1 cellular context compared by ENCODE assay signal in the genomic region with DNA sequence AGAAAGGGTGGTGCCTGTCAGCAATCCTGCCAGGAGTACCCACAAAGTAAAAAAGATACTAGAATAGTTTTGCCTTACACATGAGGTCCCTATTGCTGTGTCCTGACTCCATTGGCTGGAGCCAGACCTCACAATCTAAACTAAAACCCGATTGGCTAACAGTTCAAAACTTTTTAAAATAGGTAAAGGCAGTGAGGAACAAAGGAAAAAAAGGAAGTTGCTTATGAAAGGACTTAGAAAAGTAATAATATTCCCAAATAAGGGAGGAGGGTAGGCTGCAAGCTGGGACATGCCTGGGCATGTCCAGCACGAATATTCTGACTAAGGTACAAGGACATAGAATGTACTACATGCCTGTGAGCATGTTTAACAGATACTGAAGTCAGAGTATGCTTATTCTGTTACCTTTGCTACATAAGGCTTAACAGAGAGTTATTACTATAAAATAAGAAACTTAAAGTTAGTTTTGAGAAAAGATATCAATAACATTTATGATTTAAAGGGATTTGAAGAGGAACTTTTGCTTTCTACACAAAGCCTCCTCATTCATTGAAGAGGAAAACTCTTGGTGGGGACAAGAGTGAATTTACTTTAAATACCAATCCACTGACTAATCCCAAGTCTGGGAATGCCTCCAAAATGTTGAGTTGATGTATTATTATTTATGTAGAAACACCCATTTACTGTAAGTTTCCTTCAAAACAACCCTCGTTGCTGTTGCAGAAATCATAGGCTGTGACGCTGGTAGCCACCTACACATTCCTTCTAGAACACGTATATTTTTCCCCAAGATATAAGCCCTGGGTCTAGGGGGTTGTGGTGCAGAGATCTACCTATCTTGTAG.
TF ChIP-seq lines count a peak whose summit lies in the region.

No MANE protein-coding gene starts in this region.

TF ChIP-seq in IMR-90, 13 proteins besides CTCF, POLR2A, EP300 and RAD21 (continued from another document):
- TF ChIP-seq, protein P1, sequence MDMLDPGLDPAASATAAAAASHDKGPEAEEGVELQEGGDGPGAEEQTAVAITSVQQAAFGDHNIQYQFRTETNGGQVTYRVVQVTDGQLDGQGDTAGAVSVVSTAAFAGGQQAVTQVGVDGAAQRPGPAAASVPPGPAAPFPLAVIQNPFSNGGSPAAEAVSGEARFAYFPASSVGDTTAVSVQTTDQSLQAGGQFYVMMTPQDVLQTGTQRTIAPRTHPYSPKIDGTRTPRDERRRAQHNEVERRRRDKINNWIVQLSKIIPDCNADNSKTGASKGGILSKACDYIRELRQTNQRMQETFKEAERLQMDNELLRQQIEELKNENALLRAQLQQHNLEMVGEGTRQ (IDR thresholded peaks at IDR 0.05; ENCODE audit: low read depth, low read length): no peak
- TF ChIP-seq FOS (IDR thresholded peaks at IDR 0.05; ENCODE audit: low read depth, low read length) (peak; percentile 80), MXI1 (IDR thresholded peaks at IDR 0.05; ENCODE audit: borderline replicate concordance, low read depth, low read length) (no peak), NFE2L2 (IDR thresholded peaks at IDR 0.05; ENCODE audit: low read depth, low read length) (no peak), MAZ (IDR thresholded peaks at IDR 0.05; ENCODE audit: borderline replicate concordance, low read depth, low read length) (peak; percentile 41; the same call in 1 of the 2 replicates), BHLHE40 (IDR thresholded peaks at IDR 0.05; ENCODE audit: low read depth, low read length) (no peak), RCOR1 (IDR thresholded peaks at IDR 0.05; ENCODE audit: insufficient replicate concordance, low read length) (no peak), MAFK (IDR thresholded peaks at IDR 0.05; ENCODE audit: low read depth, low read length) (peak; percentile 18; the same call in 1 of the 2 replicates), SMC3 (IDR thresholded peaks at IDR 0.05; ENCODE audit: low read depth, low read length) (no peak), RFX5 (IDR thresholded peaks at IDR 0.05; ENCODE audit: low read depth, low read length) (no peak)
- TF ChIP-seq, protein P2, sequence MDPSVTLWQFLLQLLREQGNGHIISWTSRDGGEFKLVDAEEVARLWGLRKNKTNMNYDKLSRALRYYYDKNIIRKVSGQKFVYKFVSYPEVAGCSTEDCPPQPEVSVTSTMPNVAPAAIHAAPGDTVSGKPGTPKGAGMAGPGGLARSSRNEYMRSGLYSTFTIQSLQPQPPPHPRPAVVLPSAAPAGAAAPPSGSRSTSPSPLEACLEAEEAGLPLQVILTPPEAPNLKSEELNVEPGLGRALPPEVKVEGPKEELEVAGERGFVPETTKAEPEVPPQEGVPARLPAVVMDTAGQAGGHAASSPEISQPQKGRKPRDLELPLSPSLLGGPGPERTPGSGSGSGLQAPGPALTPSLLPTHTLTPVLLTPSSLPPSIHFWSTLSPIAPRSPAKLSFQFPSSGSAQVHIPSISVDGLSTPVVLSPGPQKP (IDR thresholded peaks at IDR 0.05; ENCODE audit: borderline replicate concordance, low read depth, low read length): no peak
